1 cellular context compared by ENCODE assay signal in the genomic region with DNA sequence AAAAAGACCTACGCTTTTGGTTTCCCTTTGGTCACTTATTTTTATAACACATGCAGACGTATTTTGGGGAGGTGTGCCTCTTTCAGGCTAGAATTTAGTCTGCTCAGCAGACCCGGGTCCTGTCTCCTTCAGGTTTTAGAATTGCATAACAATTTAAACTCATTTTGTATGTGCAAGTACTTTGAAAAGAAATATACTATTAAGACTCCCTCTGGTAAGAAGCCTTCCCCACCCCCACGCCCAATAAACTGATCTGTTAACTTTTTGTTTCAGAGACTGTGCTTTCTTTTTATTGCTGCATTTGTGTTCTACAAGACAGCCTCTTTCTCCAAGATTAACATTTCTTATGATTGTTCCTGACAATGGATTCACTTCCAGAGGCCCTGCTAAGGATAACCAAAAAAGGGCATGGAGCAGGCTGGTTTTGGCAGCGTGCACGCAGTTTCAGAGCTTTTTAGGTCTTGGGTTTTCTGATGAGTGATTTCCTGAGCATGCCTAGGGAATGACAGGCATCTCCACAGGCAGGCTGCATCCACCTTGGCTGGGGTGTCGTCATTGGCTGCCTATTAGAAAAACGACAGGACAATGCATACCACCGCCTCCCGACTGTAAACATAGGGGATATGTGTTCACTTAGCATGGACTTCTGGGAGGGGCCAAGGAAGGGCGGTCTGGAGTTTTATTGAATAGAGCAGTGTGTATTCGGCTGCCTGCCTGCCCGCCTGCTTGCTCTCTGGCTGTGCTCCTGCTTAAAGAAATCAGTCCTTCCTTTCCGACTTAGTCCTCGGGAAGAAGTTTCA.
TF ChIP-seq lines count a peak whose summit lies in the region.

A gene with protein sequence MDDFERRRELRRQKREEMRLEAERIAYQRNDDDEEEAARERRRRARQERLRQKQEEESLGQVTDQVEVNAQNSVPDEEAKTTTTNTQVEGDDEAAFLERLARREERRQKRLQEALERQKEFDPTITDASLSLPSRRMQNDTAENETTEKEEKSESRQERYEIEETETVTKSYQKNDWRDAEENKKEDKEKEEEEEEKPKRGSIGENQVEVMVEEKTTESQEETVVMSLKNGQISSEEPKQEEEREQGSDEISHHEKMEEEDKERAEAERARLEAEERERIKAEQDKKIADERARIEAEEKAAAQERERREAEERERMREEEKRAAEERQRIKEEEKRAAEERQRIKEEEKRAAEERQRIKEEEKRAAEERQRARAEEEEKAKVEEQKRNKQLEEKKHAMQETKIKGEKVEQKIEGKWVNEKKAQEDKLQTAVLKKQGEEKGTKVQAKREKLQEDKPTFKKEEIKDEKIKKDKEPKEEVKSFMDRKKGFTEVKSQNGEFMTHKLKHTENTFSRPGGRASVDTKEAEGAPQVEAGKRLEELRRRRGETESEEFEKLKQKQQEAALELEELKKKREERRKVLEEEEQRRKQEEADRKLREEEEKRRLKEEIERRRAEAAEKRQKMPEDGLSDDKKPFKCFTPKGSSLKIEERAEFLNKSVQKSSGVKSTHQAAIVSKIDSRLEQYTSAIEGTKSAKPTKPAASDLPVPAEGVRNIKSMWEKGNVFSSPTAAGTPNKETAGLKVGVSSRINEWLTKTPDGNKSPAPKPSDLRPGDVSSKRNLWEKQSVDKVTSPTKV (plus strand): TSS at position 694 of the 800 bp plus-strand sequence. CDS start 88,100 bp downstream, outside the sequence.

TF ChIP-seq in A549, 52 proteins besides CTCF, POLR2A, EP300 and RAD21 (continued from another document):
- TF ChIP-seq, protein P1, sequence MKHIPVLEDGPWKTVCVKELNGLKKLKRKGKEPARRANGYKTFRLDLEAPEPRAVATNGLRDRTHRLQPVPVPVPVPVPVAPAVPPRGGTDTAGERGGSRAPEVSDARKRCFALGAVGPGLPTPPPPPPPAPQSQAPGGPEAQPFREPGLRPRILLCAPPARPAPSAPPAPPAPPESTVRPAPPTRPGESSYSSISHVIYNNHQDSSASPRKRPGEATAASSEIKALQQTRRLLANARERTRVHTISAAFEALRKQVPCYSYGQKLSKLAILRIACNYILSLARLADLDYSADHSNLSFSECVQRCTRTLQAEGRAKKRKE (CRISPR knock-in tag; IDR thresholded peaks at IDR 0.05; ENCODE audit: low read depth) = no peak
